ENCODE assay signal across 13 cellular contexts in the genomic region with DNA sequence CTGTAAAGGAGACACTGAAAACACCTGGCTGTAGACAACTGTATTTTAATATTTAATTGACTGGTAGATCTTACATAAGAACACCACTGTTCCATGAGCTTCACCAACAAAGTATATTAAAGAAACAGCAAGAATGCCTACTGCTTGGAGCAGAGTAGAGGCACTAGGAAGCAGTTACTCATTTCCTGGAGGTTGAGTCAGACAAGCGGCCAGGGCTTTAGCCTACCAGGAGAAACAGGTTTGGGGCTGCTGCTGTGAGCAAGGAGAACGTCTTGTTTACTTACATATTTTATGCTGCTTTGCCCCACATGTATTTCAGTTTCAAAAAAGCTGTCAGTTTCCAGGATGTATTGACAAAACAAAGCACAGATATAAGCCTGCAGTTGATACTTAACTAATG. TPM values are rescaled to one million over a fixed set of nuclear protein-coding genes. Genes with fewer than 3 reads are reported as not detected.
DNase-seq lines count a peak whose midpoint lies in the region; TF ChIP-seq lines count a peak whose summit lies in the region.
"Had no signal": no experiment of that assay in that cellular context is flagged by ENCODE, and none has a peak within 500 bp of the region (broad histone marks: within the 10 kb centered on the region; RNA-seq: fewer than 3 reads in every experiment).

No MANE protein-coding gene starts in this region.

- no peaks in the 10 kb centered on the region for H3F3A ChIP-seq in neural progenitor cell (ENCODE audit: low read depth)

- H3K9me3 ChIP-seq in neural progenitor cell (ENCODE audit: low read depth), result no peaks in the 10 kb centered on the region

- peak; percentile 49 for DNase-seq in AG09309 (ENCODE audit: low read depth)
- DNase-seq in HS-5 (ENCODE audit: low read depth), result peak; percentile 36
- DNase-seq in amniotic epithelial cell (ENCODE audit: low read depth), result peak; percentile 85
- peak; percentile 56 for DNase-seq in kidney epithelial cell (ENCODE audit: low read depth)
- no peak for DNase-seq in AML-193 (lab: John Stamatoyannopoulos, UW)
- no peak for DNase-seq in neural progenitor cell (ENCODE audit: low spot score)
- DNase-seq in DMS153 (lab: John Stamatoyannopoulos, UW), result no peak
- no peak for DNase-seq in NCI-H2107 (lab: John Stamatoyannopoulos, UW)
- DNase-seq: activated effector memory CD4-positive, alpha-beta T cell treated with Interleukin-2 at 50 U/mL for 16 hours; effector memory CD8-positive, alpha-beta T cell; NCI-H345; right cardiac atrium had no signal

- H3K27me3 Mint-ChIP-seq in neural progenitor cell (ENCODE audit: insufficient read depth, low read depth), result no peaks in the 10 kb centered on the region
- H3K27me3 Mint-ChIP-seq: effector memory CD8-positive, alpha-beta T cell had no signal

- H3K4me2 ChIP-seq in neural progenitor cell, result no peak overlapping the region

- H3K4me3 ChIP-seq in AG09309 (ENCODE audit: control insufficient read depth, low read depth, low read length), result no peak overlapping the region
- no peak overlapping the region for H3K4me3 ChIP-seq in kidney epithelial cell (ENCODE audit: low read depth, low read length)
- H3K4me3 ChIP-seq in neural progenitor cell, result no peak overlapping the region

- no peak overlapping the region for H3K9ac ChIP-seq in neural progenitor cell

- peaks cover 13% of the 10 kb centered on the region for H3K36me3 Mint-ChIP-seq in neural progenitor cell

- H3K27me3 ChIP-seq in kidney epithelial cell (ENCODE audit: control insufficient read depth, insufficient read depth, low read length) (no peaks in the 10 kb centered on the region), neural progenitor cell (no peaks in the 10 kb centered on the region)

- TF ChIP-seq CTCF in AG09309 (IDR thresholded peaks at IDR 0.05; ENCODE audit: control insufficient read depth, insufficient read depth, low read depth, low read length, missing control alignments) (no peak), kidney epithelial cell (IDR thresholded peaks at IDR 0.05; ENCODE audit: insufficient read depth, low read length, poor library complexity, severe bottlenecking) (no peak), neural progenitor cell (IDR thresholded peaks at IDR 0.05) (no peak)

- H3K36me3 ChIP-seq in kidney epithelial cell (ENCODE audit: control insufficient read depth, insufficient read depth, low read length) (peaks cover 3% of the 10 kb centered on the region), neural progenitor cell (no peaks in the 10 kb centered on the region)

- no peaks in the 10 kb centered on the region for H3K9me3 Mint-ChIP-seq in neural progenitor cell
- H3K9me3 Mint-ChIP-seq: effector memory CD8-positive, alpha-beta T cell had no signal

- no peaks in the 10 kb centered on the region for H4K20me1 ChIP-seq in neural progenitor cell (ENCODE audit: low read depth)

- H3K27ac ChIP-seq in neural progenitor cell, result no peak overlapping the region
- H3K27ac ChIP-seq: HL-60 had no signal

- H2AFZ ChIP-seq in neural progenitor cell (replicated peaks), result no peak overlapping the region

- no peaks in the 10 kb centered on the region for H3K4me1 Mint-ChIP-seq in neural progenitor cell

- no peaks in the 10 kb centered on the region for H3K4me1 ChIP-seq in neural progenitor cell

- H3K79me2 ChIP-seq in neural progenitor cell (ENCODE audit: low read depth), result no peaks in the 10 kb centered on the region

- H3K27ac Mint-ChIP-seq in neural progenitor cell, result no peak overlapping the region
- H3K27ac Mint-ChIP-seq: effector memory CD8-positive, alpha-beta T cell had no signal

- H3K4me3 Mint-ChIP-seq in neural progenitor cell, result no peak overlapping the region
- H3K4me3 Mint-ChIP-seq: effector memory CD8-positive, alpha-beta T cell had no signal

RNA-seq across cellular contexts. Expression of a gene that starts 33.4 kb away (rescaled TPM):
- 28.8 and 32.0 TPM in 2 replicates for total RNA-seq in kidney epithelial cell
- total RNA-seq in neural progenitor cell (ENCODE audit: low replicate concordance), result 17.2 and 24.1 TPM in 2 replicates

RNA-seq across cellular contexts. Expression of a gene that starts 34.8 kb away (rescaled TPM):
- total RNA-seq in kidney epithelial cell (48.4 and 55.7 TPM in 2 replicates), neural progenitor cell (ENCODE audit: low replicate concordance) (108 and 155 TPM in 2 replicates)

RNA-seq across cellular contexts. Expression of a gene that starts 45.7 kb away (rescaled TPM):
- total RNA-seq in kidney epithelial cell (0.38 and 0.62 TPM in 2 replicates), neural progenitor cell (ENCODE audit: low replicate concordance) (1.2 and 1.6 TPM in 2 replicates)

Comparison
In these comparisons a context has a peak if more than half of its experiments do, and no peak if none do; other contexts are left out.
1. DNase-seq: peak in AG09309 (single experiment), HS-5 (single experiment), amniotic epithelial cell (single experiment) and kidney epithelial cell (single experiment); none in AML-193 (0 of 2), neural progenitor cell (single experiment), DMS153 (single experiment) and NCI-H2107 (single experiment).